In genomic region chr12:110708917-110709316, GRCh38 we compare ENCODE assay signal across 8 cellular contexts.
"Had no signal": no experiment of that assay in that cellular context is flagged by ENCODE, and none has a peak within 500 bp of the region (broad histone marks: within the 10 kb centered on the region; RNA-seq: fewer than 3 reads in every experiment).

No MANE protein-coding gene starts in this region.

- H3K4me3 ChIP-seq: GM23248 had no signal

- DNase-seq: GM23248, GOT3, H7, HCEC 1CT, HFFc6 had no signal

- H3K9ac ChIP-seq: GM23248 had no signal

- H2AFZ ChIP-seq: GM23248 had no signal

- ATAC-seq: HepG2 had no signal

- H3K9me3 Mint-ChIP-seq: HFFc6, IgD-negative memory B cell had no signal

- H3K27me3 Mint-ChIP-seq: IgD-negative memory B cell had no signal

- H3K27ac ChIP-seq: GM23248, HL-60 had no signal

- H3K27ac Mint-ChIP-seq: HFFc6 had no signal

- H3K4me3 Mint-ChIP-seq: HFFc6 had no signal
